ENCODE assay signal across 1 cellular context in genomic region chr7:100568176-100568935, GRCh38.
TF ChIP-seq lines count a peak whose summit lies in the region.

No MANE protein-coding gene starts in this region.

TF ChIP-seq in HepG2, 621 proteins besides CTCF, POLR2A, EP300 and RAD21 (continued from another document and continues in another):
- TF ChIP-seq TRAFD1 (CRISPR knock-in tag; IDR thresholded peaks at IDR 0.05; ENCODE audit: borderline replicate concordance) (no peak; the same call in 1 of the 2 replicates), HIC2 (CRISPR knock-in tag; IDR thresholded peaks at IDR 0.05; ENCODE audit: low read depth) (peak; percentile 64; the same call in 1 of the 2 replicates), NAIF1 (CRISPR knock-in tag; IDR thresholded peaks at IDR 0.05; ENCODE audit: borderline replicate concordance) (no peak; the same call in 1 of the 2 replicates), HBP1 (CRISPR knock-in tag; IDR thresholded peaks at IDR 0.05; ENCODE audit: low read depth) (no peak; the same call in 1 of the 2 replicates), ZNF30 (CRISPR knock-in tag; IDR thresholded peaks at IDR 0.05) (no peak), NFE2 (CRISPR knock-in tag; IDR thresholded peaks at IDR 0.05) (no peak), ZMAT3 (CRISPR knock-in tag; conservative IDR thresholded peaks at IDR 0.05) (peak; percentile 87), SP140L (CRISPR knock-in tag; IDR thresholded peaks at IDR 0.05; ENCODE audit: borderline replicate concordance) (peak; percentile 22; the same call in 1 of the 2 replicates), ZNF331 (CRISPR knock-in tag; IDR thresholded peaks at IDR 0.05) (peak; percentile 87), SMARCC2 (IDR thresholded peaks at IDR 0.05) (no peak), YY1 (IDR thresholded peaks at IDR 0.05; ENCODE audit: insufficient read depth, insufficient replicate concordance, low read depth, low read length) (peak; percentile 58), U2AF1 (optimal IDR thresholded peaks at IDR 0.05; ENCODE audit: low read depth, low read length) (no peak), NRL (CRISPR knock-in tag; IDR thresholded peaks at IDR 0.05; ENCODE audit: borderline replicate concordance) (peak; percentile 72; the same call in 1 of the 2 replicates), HNF4G (IDR thresholded peaks at IDR 0.05; ENCODE audit: borderline replicate concordance, low read depth, low read length) (peak; percentile 59), HNF4G (CRISPR knock-in tag; IDR thresholded peaks at IDR 0.05; ENCODE audit: borderline replicate concordance, low read depth) (peak; percentile 78; the same call in 1 of the 2 replicates), SMAD3 (CRISPR knock-in tag; IDR thresholded peaks at IDR 0.05) (peak; percentile 41; the same call in 1 of the 2 replicates), DMAP1 (CRISPR knock-in tag; IDR thresholded peaks at IDR 0.05) (peak; percentile 94), ZNF724P (CRISPR knock-in tag; IDR thresholded peaks at IDR 0.05; ENCODE audit: borderline replicate concordance) (peak; percentile 81), PRDM15 (CRISPR knock-in tag; IDR thresholded peaks at IDR 0.05) (no peak; the same call in none of the 2 replicates), ZNF672 (CRISPR knock-in tag; IDR thresholded peaks at IDR 0.05) (peak; percentile 89), PAXIP1 (CRISPR knock-in tag; conservative IDR thresholded peaks at IDR 0.05) (peak; percentile 89), MTF2 (CRISPR knock-in tag; IDR thresholded peaks at IDR 0.05; ENCODE audit: borderline replicate concordance) (no peak), MIER3 (CRISPR knock-in tag; IDR thresholded peaks at IDR 0.05; ENCODE audit: borderline replicate concordance) (peak; percentile 69; the same call in 1 of the 2 replicates), ZNF567 (CRISPR knock-in tag; IDR thresholded peaks at IDR 0.05; ENCODE audit: borderline replicate concordance) (no peak), ZNF883 (CRISPR knock-in tag; IDR thresholded peaks at IDR 0.05; ENCODE audit: not compliant biosample characterization) (no peak), ZFP90 (CRISPR knock-in tag; IDR thresholded peaks at IDR 0.05; ENCODE audit: borderline replicate concordance) (peak; percentile 28), ZNF7 (CRISPR knock-in tag; IDR thresholded peaks at IDR 0.05) (0 out of 2 replicates have a peak, but pooled peaks have one; percentile 3), ATF7 (IDR thresholded peaks at IDR 0.05) (no peak), ATF7 (CRISPR knock-in tag; IDR thresholded peaks at IDR 0.05) (0 out of 2 replicates have a peak, but pooled peaks have one; percentile 72), XBP1 (CRISPR knock-in tag; IDR thresholded peaks at IDR 0.05) (0 out of 2 replicates have a peak, but pooled peaks have one; percentile 70), KDM6A (CRISPR knock-in tag; IDR thresholded peaks at IDR 0.05; ENCODE audit: low read depth) (peak; percentile 85; the same call in 1 of the 2 replicates)
- TF ChIP-seq, protein P1, sequence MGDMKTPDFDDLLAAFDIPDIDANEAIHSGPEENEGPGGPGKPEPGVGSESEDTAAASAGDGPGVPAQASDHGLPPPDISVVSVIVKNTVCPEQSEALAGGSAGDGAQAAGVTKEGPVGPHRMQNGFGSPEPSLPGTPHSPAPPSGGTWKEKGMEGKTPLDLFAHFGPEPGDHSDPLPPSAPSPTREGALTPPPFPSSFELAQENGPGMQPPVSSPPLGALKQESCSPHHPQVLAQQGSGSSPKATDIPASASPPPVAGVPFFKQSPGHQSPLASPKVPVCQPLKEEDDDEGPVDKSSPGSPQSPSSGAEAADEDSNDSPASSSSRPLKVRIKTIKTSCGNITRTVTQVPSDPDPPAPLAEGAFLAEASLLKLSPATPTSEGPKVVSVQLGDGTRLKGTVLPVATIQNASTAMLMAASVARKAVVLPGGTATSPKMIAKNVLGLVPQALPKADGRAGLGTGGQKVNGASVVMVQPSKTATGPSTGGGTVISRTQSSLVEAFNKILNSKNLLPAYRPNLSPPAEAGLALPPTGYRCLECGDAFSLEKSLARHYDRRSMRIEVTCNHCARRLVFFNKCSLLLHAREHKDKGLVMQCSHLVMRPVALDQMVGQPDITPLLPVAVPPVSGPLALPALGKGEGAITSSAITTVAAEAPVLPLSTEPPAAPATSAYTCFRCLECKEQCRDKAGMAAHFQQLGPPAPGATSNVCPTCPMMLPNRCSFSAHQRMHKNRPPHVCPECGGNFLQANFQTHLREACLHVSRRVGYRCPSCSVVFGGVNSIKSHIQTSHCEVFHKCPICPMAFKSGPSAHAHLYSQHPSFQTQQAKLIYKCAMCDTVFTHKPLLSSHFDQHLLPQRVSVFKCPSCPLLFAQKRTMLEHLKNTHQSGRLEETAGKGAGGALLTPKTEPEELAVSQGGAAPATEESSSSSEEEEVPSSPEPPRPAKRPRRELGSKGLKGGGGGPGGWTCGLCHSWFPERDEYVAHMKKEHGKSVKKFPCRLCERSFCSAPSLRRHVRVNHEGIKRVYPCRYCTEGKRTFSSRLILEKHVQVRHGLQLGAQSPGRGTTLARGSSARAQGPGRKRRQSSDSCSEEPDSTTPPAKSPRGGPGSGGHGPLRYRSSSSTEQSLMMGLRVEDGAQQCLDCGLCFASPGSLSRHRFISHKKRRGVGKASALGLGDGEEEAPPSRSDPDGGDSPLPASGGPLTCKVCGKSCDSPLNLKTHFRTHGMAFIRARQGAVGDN (CRISPR knock-in tag; IDR thresholded peaks at IDR 0.05), result peak; percentile 92
- TF ChIP-seq, protein P2, sequence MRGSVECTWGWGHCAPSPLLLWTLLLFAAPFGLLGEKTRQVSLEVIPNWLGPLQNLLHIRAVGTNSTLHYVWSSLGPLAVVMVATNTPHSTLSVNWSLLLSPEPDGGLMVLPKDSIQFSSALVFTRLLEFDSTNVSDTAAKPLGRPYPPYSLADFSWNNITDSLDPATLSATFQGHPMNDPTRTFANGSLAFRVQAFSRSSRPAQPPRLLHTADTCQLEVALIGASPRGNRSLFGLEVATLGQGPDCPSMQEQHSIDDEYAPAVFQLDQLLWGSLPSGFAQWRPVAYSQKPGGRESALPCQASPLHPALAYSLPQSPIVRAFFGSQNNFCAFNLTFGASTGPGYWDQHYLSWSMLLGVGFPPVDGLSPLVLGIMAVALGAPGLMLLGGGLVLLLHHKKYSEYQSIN (CRISPR knock-in tag; IDR thresholded peaks at IDR 0.05; ENCODE audit: borderline replicate concordance), result no peak
- TF ChIP-seq, protein P3, sequence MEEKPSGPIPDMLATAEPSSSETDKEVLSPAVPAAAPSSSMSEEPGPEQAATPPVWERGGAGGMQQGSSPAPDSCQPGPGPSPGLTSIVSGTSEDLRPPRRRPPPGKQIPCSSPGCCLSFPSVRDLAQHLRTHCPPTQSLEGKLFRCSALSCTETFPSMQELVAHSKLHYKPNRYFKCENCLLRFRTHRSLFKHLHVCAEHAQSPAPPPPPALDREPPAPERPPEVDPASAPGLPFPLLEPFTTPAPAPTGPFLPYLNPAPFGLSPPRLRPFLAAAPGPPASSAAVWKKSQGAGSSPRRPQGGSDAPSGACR (CRISPR knock-in tag; IDR thresholded peaks at IDR 0.05), result no peak
- TF ChIP-seq, protein P4, sequence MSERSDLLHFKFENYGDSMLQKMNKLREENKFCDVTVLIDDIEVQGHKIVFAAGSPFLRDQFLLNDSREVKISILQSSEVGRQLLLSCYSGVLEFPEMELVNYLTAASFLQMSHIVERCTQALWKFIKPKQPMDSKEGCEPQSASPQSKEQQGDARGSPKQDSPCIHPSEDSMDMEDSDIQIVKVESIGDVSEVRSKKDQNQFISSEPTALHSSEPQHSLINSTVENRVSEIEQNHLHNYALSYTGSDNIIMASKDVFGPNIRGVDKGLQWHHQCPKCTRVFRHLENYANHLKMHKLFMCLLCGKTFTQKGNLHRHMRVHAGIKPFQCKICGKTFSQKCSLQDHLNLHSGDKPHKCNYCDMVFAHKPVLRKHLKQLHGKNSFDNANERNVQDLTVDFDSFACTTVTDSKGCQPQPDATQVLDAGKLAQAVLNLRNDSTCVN (CRISPR knock-in tag; IDR thresholded peaks at IDR 0.05; ENCODE audit: borderline replicate concordance), result peak; percentile 28; the same call in 1 of the 2 replicates
